ENCODE assay signal across 15 cellular contexts in the genomic region with DNA sequence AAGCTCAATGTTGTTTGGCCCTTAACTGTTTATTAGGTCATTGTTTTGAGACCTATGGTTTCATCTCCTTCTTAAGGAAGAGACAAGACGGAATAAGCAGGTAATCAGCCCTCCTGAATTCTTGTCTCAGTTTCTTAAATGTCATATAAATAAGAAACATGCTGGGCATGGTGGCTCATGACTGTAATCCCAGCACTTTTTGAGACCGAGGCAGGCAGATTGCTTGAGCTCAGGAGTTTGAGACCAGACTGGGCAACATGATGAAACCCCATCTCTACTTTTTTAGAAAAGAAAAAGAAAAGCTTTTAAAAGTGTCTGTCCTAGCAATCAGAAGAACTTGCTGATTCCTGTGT. TPM values are rescaled to one million over a fixed set of nuclear protein-coding genes. Genes with fewer than 3 reads are reported as not detected.
DNase-seq lines count a peak whose midpoint lies in the region; ATAC-seq, FAIRE-seq and TF ChIP-seq lines count a peak whose summit lies in the region.
"Had no signal": no experiment of that assay in that cellular context is flagged by ENCODE, and none has a peak within 500 bp of the region (broad histone marks: within the 10 kb centered on the region; RNA-seq: fewer than 3 reads in every experiment).

No MANE protein-coding gene starts in this region.

- POLR2A ChIA-PET in activated CD4-positive, alpha-beta T cell treated with anti-CD3 and anti-CD28 coated beads for 36 hours (lab: Charles Lee), result interaction anchor here (0.6 to 1.5 kb wide), 4 partner anchors 10 to 355 kb away, joined by 4 to 9 read pairs (median 5); no protein-coding TSS in a partner anchor

- H3K27ac Mint-ChIP-seq in activated CD4-positive, alpha-beta T cell treated with anti-CD3 and anti-CD28 coated beads for 36 hours, result peak overlapping the region; percentile 79
- peak overlapping the region; percentile 70 for H3K27ac Mint-ChIP-seq in activated naive CD8-positive, alpha-beta T cell

- H3K79me2 ChIP-seq in neural cell (replicated peaks; ENCODE audit: insufficient read depth, low read length), result peaks cover 20% of the 10 kb centered on the region

- no peaks in the 10 kb centered on the region for H3K9me3 ChIP-seq in neural cell (ENCODE audit: low read length)
- H3K9me3 ChIP-seq: A549, prostate gland, suprapubic skin had no signal

- H3K4me1 Mint-ChIP-seq in activated CD4-positive, alpha-beta T cell treated with anti-CD3 and anti-CD28 coated beads for 36 hours, result peaks cover 61% of the 10 kb centered on the region
- H3K4me1 Mint-ChIP-seq in activated naive CD8-positive, alpha-beta T cell (ENCODE audit: low read depth), result peaks cover 55% of the 10 kb centered on the region

- no peak overlapping the region for H3K27ac ChIP-seq in neural cell (ENCODE audit: low read length)
- H3K27ac ChIP-seq: A549, prostate gland, suprapubic skin had no signal

- H3K4me2 ChIP-seq in neural cell (ENCODE audit: low read length), result no peak overlapping the region
- H3K4me2 ChIP-seq: A549 had no signal

- H3K4me3 ChIP-seq in neural cell (ENCODE audit: low read length), result no peak overlapping the region
- H3K4me3 ChIP-seq: A549, prostate gland, SK-N-MC, suprapubic skin had no signal

- no peak for DNase-seq in activated CD4-positive, alpha-beta T cell treated with anti-CD3 and anti-CD28 coated beads for 36 hours
- DNase-seq in activated CD4-positive, alpha-beta T cell treated with anti-CD3 and anti-CD28 coated beads, Interleukin-2, amount 50 U/mL, for 1 hour, result no peak
- DNase-seq in GM12891 (ENCODE audit: insufficient read length, low spot score), result no peak
- DNase-seq in SKM-1 (lab: John Stamatoyannopoulos, UW; ENCODE audit: unreplicated experiment), result no peak
- DNase-seq: NCI-H1436 treated with DMSO at 0.1 percent for 48 hours, NCI-H524 treated with DMSO at 0.1 percent for 48 hours had no signal

- H4K20me1 ChIP-seq in neural cell (ENCODE audit: insufficient read depth), result no peaks in the 10 kb centered on the region

- no peaks in the 10 kb centered on the region for H3F3A ChIP-seq in neural cell (ENCODE audit: insufficient read depth, low read length, poor library complexity, severe bottlenecking)

- no peaks in the 10 kb centered on the region for H3K36me3 ChIP-seq in neural cell (ENCODE audit: insufficient read depth, low read length)
- H3K36me3 ChIP-seq: prostate gland, suprapubic skin had no signal

- TF ChIP-seq RAD21 in neural cell (conservative IDR thresholded peaks at IDR 0.05), result no peak

- intact Hi-C loops in activated CD4-positive, alpha-beta T cell treated with anti-CD3 and anti-CD28 coated beads for 36 hours (cut with DNase I, micrococcal nuclease), result loop anchor here (1.0 to 10.0 kb wide), 5 partner anchors 87 to 378 kb away; a partner anchor contains a TSS

- no peaks in the 10 kb centered on the region for H3K9me3 Mint-ChIP-seq in activated CD4-positive, alpha-beta T cell treated with anti-CD3 and anti-CD28 coated beads for 36 hours (ENCODE audit: low read depth)
- H3K9me3 Mint-ChIP-seq in activated naive CD8-positive, alpha-beta T cell (ENCODE audit: low read depth), result no peaks in the 10 kb centered on the region

- H3K36me3 Mint-ChIP-seq in activated CD4-positive, alpha-beta T cell treated with anti-CD3 and anti-CD28 coated beads for 36 hours (ENCODE audit: low read depth), result peaks cover 43% of the 10 kb centered on the region
- no peaks in the 10 kb centered on the region for H3K36me3 Mint-ChIP-seq in activated naive CD8-positive, alpha-beta T cell

- no peak overlapping the region for H3K4me3 Mint-ChIP-seq in activated CD4-positive, alpha-beta T cell treated with anti-CD3 and anti-CD28 coated beads for 36 hours
- peak overlapping the region; percentile 58 for H3K4me3 Mint-ChIP-seq in activated naive CD8-positive, alpha-beta T cell

- H3K27me3 ChIP-seq in neural cell (ENCODE audit: insufficient read depth, low read depth, low read length), result no peaks in the 10 kb centered on the region
- H3K27me3 ChIP-seq: suprapubic skin had no signal

- H3K9ac ChIP-seq in neural cell (ENCODE audit: low read length), result no peak overlapping the region

- peak; percentile 39 for TF ChIP-seq CTCF in neural cell (IDR thresholded peaks at IDR 0.05; ENCODE audit: poor library complexity, severe bottlenecking)

- ATAC-seq in activated CD4-positive, alpha-beta T cell treated with anti-CD3 and anti-CD28 coated beads for 36 hours, result no peak
- ATAC-seq in HG02642 (IDR thresholded peaks at IDR 0.05; ENCODE audit: poor library complexity, unreplicated experiment), result no peak
- no peak for ATAC-seq in GM21737 (IDR thresholded peaks at IDR 0.05; ENCODE audit: unreplicated experiment)
- ATAC-seq: left cardiac atrium had no signal

- H3K9me2 ChIP-seq in neural cell (ENCODE audit: insufficient read depth, low read length), result no peaks in the 10 kb centered on the region

- no peaks in the 10 kb centered on the region for H3K27me3 Mint-ChIP-seq in activated CD4-positive, alpha-beta T cell treated with anti-CD3 and anti-CD28 coated beads for 36 hours
- H3K27me3 Mint-ChIP-seq in activated naive CD8-positive, alpha-beta T cell, result no peaks in the 10 kb centered on the region

- H2AFZ ChIP-seq in neural cell (ENCODE audit: low read depth, low read length), result no peak overlapping the region

- FAIRE-seq in GM12891 (lab: Jason Lieb, UNC), result peak; percentile 54
- FAIRE-seq: A549 had no signal

- no peak for TF ChIP-seq EP300 in neural cell (conservative IDR thresholded peaks at IDR 0.05; ENCODE audit: poor library complexity, severe bottlenecking)

- CTCF ChIA-PET in activated CD4-positive, alpha-beta T cell treated with anti-CD3 and anti-CD28 coated beads for 36 hours (lab: Charles Lee), result interaction anchor here (0.6 to 2.9 kb wide), 39 partner anchors 10 to 402 kb away, joined by 3 to 42 read pairs (median 4); a partner anchor contains a TSS

- TF ChIP-seq POLR2A in GM12891 (IDR thresholded peaks at IDR 0.05; ENCODE audit: low read depth, low read length), result no peak

TF ChIP-seq in GM12891, 5 proteins besides CTCF, POLR2A, EP300 and RAD21:
- TF ChIP-seq POLR2AphosphoS5 (IDR thresholded peaks at IDR 0.05; ENCODE audit: low read depth, low read length) (no peak), SPI1 (IDR thresholded peaks at IDR 0.05; ENCODE audit: low read depth, low read length) (no peak), TAF1 (IDR thresholded peaks at IDR 0.05; ENCODE audit: low read depth, low read length) (no peak), PAX5 (IDR thresholded peaks at IDR 0.05; ENCODE audit: insufficient read depth, low read length, severe bottlenecking) (no peak), POU2F2 (IDR thresholded peaks at IDR 0.05; ENCODE audit: low read depth, low read length) (no peak)

TF ChIP-seq in neural cell, 6 proteins besides CTCF, POLR2A, EP300 and RAD21:
- no peak for TF ChIP-seq TAF1 (IDR thresholded peaks at IDR 0.05; ENCODE audit: low read depth)

RNA-seq across cellular contexts. Expression of a gene that starts 5.1 kb away (rescaled TPM):
- total RNA-seq in activated CD4-positive, alpha-beta T cell treated with anti-CD3 and anti-CD28 coated beads for 36 hours, result 10 to 100 TPM; 31.1 to 34.7 TPM
- polyA plus RNA-seq in GM12891 (2012; ENCODE audit: low read depth, missing spikeins), result 7.4 TPM
- polyA plus RNA-seq in neural cell, result 24.1 and 30.0 TPM in 2 replicates
- polyA minus RNA-seq in neural cell, result 15.1 and 22.2 TPM in 2 replicates

RNA-seq across cellular contexts. Expression of a gene that starts 5.4 kb away (rescaled TPM):
- 100 to 1,000 TPM in 1 of 2 experiments, 10 to 100 TPM in 1; 94.0 to 128 TPM for total RNA-seq in activated CD4-positive, alpha-beta T cell treated with anti-CD3 and anti-CD28 coated beads for 36 hours
- 17.9 TPM for polyA plus RNA-seq in GM12891 (2012; ENCODE audit: low read depth, missing spikeins)
- polyA plus RNA-seq in neural cell, result 59.1 and 66.8 TPM in 2 replicates
- 139 and 155 TPM in 2 replicates for polyA minus RNA-seq in neural cell

RNA-seq across cellular contexts. Expression of a gene that starts 33.4 kb away (rescaled TPM):
- total RNA-seq in activated CD4-positive, alpha-beta T cell treated with anti-CD3 and anti-CD28 coated beads for 36 hours, result 10 to 100 TPM; 69.3 to 77.6 TPM
- polyA plus RNA-seq in GM12891 (2012; ENCODE audit: low read depth, missing spikeins), result 64.9 TPM
- 97.6 and 101 TPM in 2 replicates for polyA plus RNA-seq in neural cell
- 41.1 and 55.3 TPM in 2 replicates for polyA minus RNA-seq in neural cell
